In genomic region chr1:154295408-154296235, GRCh38 we compare ENCODE assay signal across 23 cellular contexts. TPM values are rescaled to one million over a fixed set of nuclear protein-coding genes. Genes with fewer than 3 reads are reported as not detected.
DNase-seq lines count a peak whose midpoint lies in the region; ATAC-seq lines count a peak whose summit lies in the region.
"Had no signal": no experiment of that assay in that cellular context is flagged by ENCODE, and none has a peak within 500 bp of the region (broad histone marks: within the 10 kb centered on the region; RNA-seq: fewer than 3 reads in every experiment).

No MANE protein-coding gene starts in this region.

- ATAC-seq in GM21526 (IDR thresholded peaks at IDR 0.05; ENCODE audit: low FRiP score, unreplicated experiment) (no peak), GM19463 (IDR thresholded peaks at IDR 0.05; ENCODE audit: unreplicated experiment) (no peak)
- ATAC-seq: effector memory CD8-positive, alpha-beta T cell; naive thymus-derived CD4-positive, alpha-beta T cell; pancreas had no signal

- peak; percentile 23 for DNase-seq in SIG-M5 treated with dmso at 0.1 percent for 504 hours (lab: John Stamatoyannopoulos, UW; ENCODE audit: unreplicated experiment)
- DNase-seq in SIG-M5 (lab: John Stamatoyannopoulos, UW), result no peak
- DNase-seq in HT1080 (ENCODE audit: low read depth), result peak; percentile 11
- DNase-seq in RKO (ENCODE audit: low spot score), result peak; percentile 35
- peak; percentile 21 for DNase-seq in myocyte (ENCODE audit: low read depth)
- no peak for DNase-seq in NCI-H510A treated with DMSO at 0.1 percent for 48 hours (lab: John Stamatoyannopoulos, UW)
- DNase-seq: activated CD4-positive, alpha-beta T cell treated with anti-CD3 and anti-CD28 coated beads, Interleukin-2, amount 10 ng/mL, durations not matched to agents 24 days and 14 days; anterior cingulate cortex; Caco-2; cerebellar nuclear complex; effector memory CD8-positive, alpha-beta T cell; islet precursor cell; mammary epithelial cell; NCI-H2081 treated with DMSO at 0.1 percent for 48 hours; NK-92 treated with Interleukin-12 subunit alpha and Interleukin-12 subunit beta, amount 100 ng/mL, for 24 hours; pancreas; Right ventricle myocardium superior; stimulated activated CD4-positive, alpha-beta T cell treated with anti-CD3 and anti-CD28 coated beads, Interleukin-4, amount 100 ng/mL, for 1 hour; T-helper 9 cell had no signal

RNA-seq across cellular contexts. Expression of gene HAX1, which starts 23.2 kb away (rescaled TPM):
- total RNA-seq in HT1080 (2014; rRNA removed; shearing (Covaris generic)), result 137 and 173 TPM in 2 replicates
- polyA plus RNA-seq in HT1080 (2015; cell fraction: cytosol; rRNA removed), result 133 and 142 TPM in 2 replicates
- polyA plus RNA-seq in HT1080 (2015; cell fraction: nucleus; rRNA removed), result 113 and 119 TPM in 2 replicates
- 91.7 and 115 TPM in 2 replicates for total RNA-seq in myocyte
- 165 TPM for polyA plus RNA-seq in myocyte (2012)

RNA-seq across cellular contexts. Expression of gene AQP10, which starts 25.3 kb away (rescaled TPM):
- not detected in 2 replicates for total RNA-seq in HT1080 (2014; rRNA removed; shearing (Covaris generic))
- polyA plus RNA-seq in HT1080 (2015; cell fraction: cytosol; rRNA removed), result not detected in 2 replicates
- not detected in 2 replicates for polyA plus RNA-seq in HT1080 (2015; cell fraction: nucleus; rRNA removed)
- not detected in 2 replicates for total RNA-seq in myocyte
- not detected for polyA plus RNA-seq in myocyte (2012)
- total RNA-seq: activated CD4-positive, alpha-beta T cell treated with anti-CD3 and anti-CD28 coated beads, Interleukin-2, amount 10 ng/mL, durations not matched to agents 24 days and 14 days; mammary epithelial cell; subcutaneous adipose tissue had no signal
- polyA plus RNA-seq: mammary epithelial cell; naive thymus-derived CD4-positive, alpha-beta T cell had no signal

RNA-seq across cellular contexts. Expression of gene ATP8B2, which starts 29.7 kb away (rescaled TPM):
- 126 and 169 TPM in 2 replicates for total RNA-seq in HT1080 (2014; rRNA removed; shearing (Covaris generic))
- polyA plus RNA-seq in HT1080 (2015; cell fraction: cytosol; rRNA removed), result 49.4 and 56.8 TPM in 2 replicates
- 63.8 and 74.8 TPM in 2 replicates for polyA plus RNA-seq in HT1080 (2015; cell fraction: nucleus; rRNA removed)
- 44.0 and 46.9 TPM in 2 replicates for total RNA-seq in myocyte
- 52.9 TPM for polyA plus RNA-seq in myocyte (2012)

Comparison
In these comparisons a context has a peak if more than half of its experiments do, and no peak if none do; other contexts are left out.
1. DNase-seq: peak in SIG-M5 treated with dmso at 0.1 percent for 504 hours (single experiment), HT1080 (single experiment), RKO (single experiment) and myocyte (single experiment); none in SIG-M5 (single experiment) and NCI-H510A treated with DMSO at 0.1 percent for 48 hours (single experiment).